Comparison of ENCODE assay signal across 9 cellular contexts in the genomic region with DNA sequence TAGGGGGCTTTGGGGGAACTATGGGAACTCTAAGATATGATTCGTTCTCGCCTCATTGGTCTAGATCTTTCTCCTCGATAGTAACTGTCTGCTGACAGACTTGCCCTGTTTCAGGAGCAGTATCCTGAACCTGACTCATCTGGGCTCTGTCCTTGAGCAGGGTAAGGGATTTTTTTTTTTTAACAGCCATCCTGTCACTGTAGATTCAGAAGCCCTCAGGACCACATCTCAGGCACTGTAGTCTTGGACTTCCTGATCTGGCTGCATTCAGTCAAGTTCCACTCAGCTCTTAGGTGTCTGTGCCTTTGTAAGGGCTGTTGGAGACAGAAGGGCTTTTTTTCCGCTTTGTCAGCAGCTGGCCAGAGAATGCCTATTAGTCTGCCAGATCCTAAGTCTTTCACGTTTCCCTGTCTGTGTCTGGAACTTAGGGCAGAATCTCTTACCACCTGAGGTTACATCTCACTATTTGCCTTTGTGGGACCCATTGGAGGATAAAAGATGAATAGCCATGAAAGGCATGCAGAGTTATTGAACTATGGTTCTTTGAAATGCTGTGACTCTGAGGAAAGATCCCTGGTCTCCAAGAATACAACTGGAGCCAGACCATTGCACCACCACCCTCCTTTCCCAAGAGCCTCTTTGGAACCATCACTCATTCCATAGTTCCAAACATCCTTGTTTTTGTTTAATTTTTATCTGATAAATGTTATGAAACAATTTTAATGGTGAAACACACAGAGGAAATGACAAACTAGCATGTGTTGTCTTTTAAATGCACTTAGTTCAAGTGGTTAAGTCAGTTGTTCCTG. TPM values are rescaled to one million over a fixed set of nuclear protein-coding genes. Genes with fewer than 3 reads are reported as not detected.
DNase-seq lines count a peak whose midpoint lies in the region; ATAC-seq, FAIRE-seq and TF ChIP-seq lines count a peak whose summit lies in the region.
"Had no signal": no experiment of that assay in that cellular context is flagged by ENCODE, and none has a peak within 500 bp of the region (broad histone marks: within the 10 kb centered on the region; RNA-seq: fewer than 3 reads in every experiment).

No MANE protein-coding gene starts in this region.

- no peak for TF ChIP-seq EP300 in A549 (IDR thresholded peaks at IDR 0.05)

- CTCF ChIA-PET in A549 (lab: Yijun Ruan, JAX), result interaction anchor here (0.6 to 1.6 kb wide), 3 partner anchors 37 to 92 kb away, joined by 3 to 9 read pairs (median 6); no protein-coding TSS in a partner anchor

- ATAC-seq in A549 (peak; percentile 28 to 48; a peak in 5 of 6 replicates), GM18519 (IDR thresholded peaks at IDR 0.05; ENCODE audit: low FRiP score, unreplicated experiment) (no peak)

- POLR2A ChIA-PET in A549 (lab: Yijun Ruan, JAX), result no interaction called here

- H3K9me3 ChIP-seq in A549 (no peaks in the 10 kb centered on the region), BE2C (no peaks in the 10 kb centered on the region)

- no peak overlapping the region for H3K4me3 ChIP-seq in A549
- no peak overlapping the region for H3K4me3 ChIP-seq in choroid plexus epithelial cell (ENCODE audit: low read depth, low read length)
- no peak overlapping the region for H3K4me3 ChIP-seq in BE2C (ENCODE audit: low read depth, low read length)

- TF ChIP-seq CTCF in A549 (IDR thresholded peaks at IDR 0.05) (no peak), choroid plexus epithelial cell (conservative IDR thresholded peaks at IDR 0.05; ENCODE audit: low read depth, low read length) (no peak), BE2C (IDR thresholded peaks at IDR 0.05; ENCODE audit: low read depth, low read length) (no peak)

- TF ChIP-seq RAD21 in A549 (conservative IDR thresholded peaks at IDR 0.05 in 1 of 2, IDR thresholded peaks at IDR 0.05 in 1 of 2), result no peak

- FAIRE-seq in A549 (lab: Jason Lieb, UNC), result no peak

- peak overlapping the region; percentile 38 to 79; a peak in 5 of 6 replicates for H3K27ac ChIP-seq in A549
- H3K27ac ChIP-seq: VCaP had no signal

- WGBS in A549 (ENCODE audit: missing lambda C conversion rate), result 43% methylated on average over 5 of the region's 5 CpGs

- H3K4me2 ChIP-seq in A549, result peak overlapping the region; percentile 50

- TF ChIP-seq POLR2A in A549 (IDR thresholded peaks at IDR 0.05; ENCODE audit: low read length), result no peak

- peaks cover 52% of the 10 kb centered on the region for H3K4me1 ChIP-seq in A549
- H3K4me1 ChIP-seq in BE2C, result 0 out of 2 replicates have a peak, but pooled peaks cover 2% of the 10 kb centered on the region

- DNase-seq in A549 (ENCODE audit: low read depth in 1 of 2, low spot score in 1 of 2) (peak in 1 of 2 experiments; percentile 46), M059J (ENCODE audit: low read depth) (peak; percentile 82), choroid plexus epithelial cell (ENCODE audit: low read depth) (peak; percentile 84), lung microvascular endothelial cell (ENCODE audit: low read depth in 2 of 2) (peak; percentile 69 to 73), BE2C (no peak), COLO829 (ENCODE audit: low spot score) (no peak), amniotic stem cell (lab: John Stamatoyannopoulos, UW) (no peak)

- H3K36me3 ChIP-seq in BE2C, result no peaks in the 10 kb centered on the region

- H3K27me3 ChIP-seq in BE2C, result no peaks in the 10 kb centered on the region

TF ChIP-seq in A549, 52 proteins besides CTCF, POLR2A, EP300 and RAD21:
- peak; percentile 25 to 56; a peak in 2 of 4 replicates for TF ChIP-seq CEBPB (IDR thresholded peaks at IDR 0.05)
- no peak for TF ChIP-seq SREBF2 (IDR thresholded peaks at IDR 0.05)
- TF ChIP-seq MAFK (IDR thresholded peaks at IDR 0.05; ENCODE audit: partially characterized antibody), result peak; percentile 77
- no peak for TF ChIP-seq MAX (IDR thresholded peaks at IDR 0.05)
- 0 out of 2 replicates have a peak, but pooled peaks have one; percentile 30 for TF ChIP-seq JUNB (IDR thresholded peaks at IDR 0.05)

RNA-seq across cellular contexts. Expression of gene MACF1, which starts 49.7 kb away (rescaled TPM):
- polyA plus RNA-seq in A549 (2011; rRNA removed) (64.2 and 75.7 TPM in 2 replicates), A549 (2017; fragmentation: RNase III; extraction: RNeasy Plus Mini Kit Qiagen cat#74134 plus additional on column Dnase treatment) (41.9 to 46.0 TPM (median 45.7 TPM) in 3 replicates)
- 7.9 and 9.6 TPM in 2 replicates for polyA plus RNA-seq in A549 (2012; cell fraction: cytosol; rRNA removed)
- 56.1 and 99.6 TPM in 2 replicates for polyA plus RNA-seq in A549 (2012; cell fraction: nucleus; rRNA removed)
- polyA minus RNA-seq in A549 (2011; rRNA and poly(A)+ RNA removed), result 170 and 172 TPM in 2 replicates
- 60.0 and 113 TPM in 2 replicates for total RNA-seq in M059J (2014; rRNA removed; shearing (Covaris generic))
- total RNA-seq in lung microvascular endothelial cell, result 292 and 392 TPM in 2 replicates
- 24.3 TPM for polyA plus RNA-seq in BE2C (2012; ENCODE audit: insufficient read depth, insufficient read length, low read depth)

Comparison
In these comparisons a context has a peak if more than half of its experiments do, and no peak if none do; other contexts are left out.
1. DNase-seq: peak in M059J (single experiment), choroid plexus epithelial cell (single experiment) and lung microvascular endothelial cell (2 of 2); none in BE2C (single experiment), COLO829 (single experiment) and amniotic stem cell (single experiment).